3 cellular contexts compared by ENCODE assay signal in the genomic region with DNA sequence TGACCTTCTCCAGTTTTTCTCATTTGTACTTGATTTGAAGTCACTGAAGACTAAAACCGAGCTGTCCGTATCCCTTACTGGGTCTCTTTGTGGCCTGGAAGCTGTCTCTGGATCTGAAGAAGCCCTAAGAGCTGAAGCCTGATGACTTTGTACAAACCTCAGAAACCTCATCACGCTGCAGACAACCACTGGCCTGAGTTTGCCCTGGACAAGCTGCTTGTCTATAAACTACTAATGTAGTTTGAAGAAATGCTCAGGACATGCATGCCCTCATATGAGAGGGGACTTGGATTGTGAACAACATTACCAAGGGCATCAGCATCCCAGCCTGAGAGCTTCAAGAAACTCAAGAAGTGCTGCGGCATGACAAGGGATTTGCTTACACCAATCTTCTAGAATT.
"Had no signal": no experiment of that assay in that cellular context is flagged by ENCODE, and none has a peak within 500 bp of the region (broad histone marks: within the 10 kb centered on the region; RNA-seq: fewer than 3 reads in every experiment).

No MANE protein-coding gene starts in this region.

- ATAC-seq: GM12878 had no signal

- DNase-seq: GDM1, GF-D8 had no signal

- H3K4me3 ChIP-seq: GM12878 had no signal
